Comparison of ENCODE assay signal across 9 cellular contexts in genomic region chr16:15857779-15858560, GRCh38. TPM values are rescaled to one million over a fixed set of nuclear protein-coding genes. Genes with fewer than 3 reads are reported as not detected.
DNase-seq lines count a peak whose midpoint lies in the region; ATAC-seq, FAIRE-seq and TF ChIP-seq lines count a peak whose summit lies in the region.
"Had no signal": no experiment of that assay in that cellular context is flagged by ENCODE, and none has a peak within 500 bp of the region (broad histone marks: within the 10 kb centered on the region; RNA-seq: fewer than 3 reads in every experiment).

No MANE protein-coding gene starts in this region.

- no peak for TF ChIP-seq CTCF in brain microvascular endothelial cell (IDR thresholded peaks at IDR 0.05; ENCODE audit: low read depth, low read length, missing control alignments)
- TF ChIP-seq CTCF in kidney (IDR thresholded peaks at IDR 0.05; ENCODE audit: borderline replicate concordance, extremely low read depth, insufficient read depth): no peak
- no peak for TF ChIP-seq CTCF in testis (IDR thresholded peaks at IDR 0.05)

- in situ Hi-C loops in brain microvascular endothelial cell (cut with HindIII; ENCODE audit: low pct_ligation_motif_present, low sequenced_read_pairs): no loop called here

- H3K27me3 Mint-ChIP-seq in activated CD4-positive, alpha-beta T cell treated with anti-CD3 and anti-CD28 coated beads for 36 hours: peaks cover 27% of the 10 kb centered on the region

- 1 to 2% methylated on average over 25 to 50 of the region's 55 CpGs for WGBS in testis, 2 donors

- H3K27me3 ChIP-seq in brain microvascular endothelial cell (replicated peaks) (peaks cover 36% of the 10 kb centered on the region), testis (no peaks in the 10 kb centered on the region)

- FAIRE-seq in kidney (lab: Jason Lieb, UNC): no peak
- FAIRE-seq: G401.6 had no signal

- H3K36me3 ChIP-seq in brain microvascular endothelial cell (replicated peaks) (no peaks in the 10 kb centered on the region), kidney (ENCODE audit: control insufficient read depth in 1 of 2, insufficient read depth in 2 of 2, low read length in 2 of 2) (no peaks in the 10 kb centered on the region), testis (ENCODE audit: low read depth, missing control alignments) (no peaks in the 10 kb centered on the region)

- DNase-seq in activated CD4-positive, alpha-beta T cell treated with anti-CD3 and anti-CD28 coated beads for 36 hours: peak; percentile 8
- DNase-seq in activated CD4-positive, alpha-beta T cell treated with anti-CD3 and anti-CD28 coated beads, Interleukin-2, amount 50 U/mL, for 48 hours: no peak
- DNase-seq in brain microvascular endothelial cell (peak; percentile 22), kidney (peak; percentile 83), testis (peak; percentile 26), NCI-H1417 (lab: John Stamatoyannopoulos, UW) (no peak), NCI-H345 (lab: John Stamatoyannopoulos, UW) (no peak), HT-29 (ENCODE audit: low spot score) (no peak)

- no peaks in the 10 kb centered on the region for H3K9me3 Mint-ChIP-seq in activated CD4-positive, alpha-beta T cell treated with anti-CD3 and anti-CD28 coated beads for 36 hours (ENCODE audit: low read depth)

- peaks cover 0 to 6% of the 10 kb centered on the region in 2 donors for H3K4me1 ChIP-seq in kidney (ENCODE audit: control insufficient read depth in 1 of 2, insufficient read depth in 1 of 2, low read depth in 1 of 2, low read length in 2 of 2)
- H3K4me1 ChIP-seq in testis: peaks cover 6% of the 10 kb centered on the region

- intact Hi-C loops in activated CD4-positive, alpha-beta T cell treated with anti-CD3 and anti-CD28 coated beads for 36 hours (cut with DNase I, micrococcal nuclease): no loop called here
- intact Hi-C loops in kidney (cut with DNase I) (no loop called here), testis (cut with DNase I; ENCODE audit: low total_unique reads) (no loop called here)

- POLR2A ChIA-PET in activated CD4-positive, alpha-beta T cell treated with anti-CD3 and anti-CD28 coated beads for 36 hours (lab: Charles Lee): no interaction called here

- H3K27ac ChIP-seq in brain microvascular endothelial cell (no peak overlapping the region), kidney (ENCODE audit: low read depth in 2 of 2, low read length in 2 of 2) (no peak overlapping the region), testis (peak overlapping the region in 1 of 2 donors; percentile 87)

- peak overlapping the region; percentile 27 for H3K4me3 Mint-ChIP-seq in activated CD4-positive, alpha-beta T cell treated with anti-CD3 and anti-CD28 coated beads for 36 hours

- no peaks in the 10 kb centered on the region for H3K36me3 Mint-ChIP-seq in activated CD4-positive, alpha-beta T cell treated with anti-CD3 and anti-CD28 coated beads for 36 hours (ENCODE audit: low read depth)

- H3K9me3 ChIP-seq in kidney (ENCODE audit: control insufficient read depth in 1 of 2, low read length in 2 of 2) (no peaks in the 10 kb centered on the region), testis (no peaks in the 10 kb centered on the region)

- H3K9ac ChIP-seq in kidney (ENCODE audit: low read length in 2 of 2): peak overlapping the region in 1 of 2 donors; percentile 29

- H3K4me3 ChIP-seq in brain microvascular endothelial cell (ENCODE audit: low read depth, low read length) (peak overlapping the region; percentile 30), kidney (ENCODE audit: low read length in 2 of 2) (peak overlapping the region; percentile 61 to 79), testis (peak overlapping the region; percentile 58 to 59)

- peaks cover 6% of the 10 kb centered on the region for H3K4me1 Mint-ChIP-seq in activated CD4-positive, alpha-beta T cell treated with anti-CD3 and anti-CD28 coated beads for 36 hours

- no peak for TF ChIP-seq POLR2A in testis (IDR thresholded peaks at IDR 0.05)

- CTCF ChIA-PET in activated CD4-positive, alpha-beta T cell treated with anti-CD3 and anti-CD28 coated beads for 36 hours (lab: Charles Lee): no interaction called here

- ATAC-seq in activated CD4-positive, alpha-beta T cell treated with anti-CD3 and anti-CD28 coated beads for 36 hours: no peak

- H3K27ac Mint-ChIP-seq in activated CD4-positive, alpha-beta T cell treated with anti-CD3 and anti-CD28 coated beads for 36 hours: no peak overlapping the region

RNA-seq across cellular contexts. Expression of gene MYH11, which starts 1.1 kb away (rescaled TPM):
- not detected for total RNA-seq in activated CD4-positive, alpha-beta T cell treated with anti-CD3 and anti-CD28 coated beads for 36 hours
- total RNA-seq in kidney (175 TPM), testis (100 to 1,000 TPM; 263 to 271 TPM)
- polyA plus RNA-seq in kidney (ENCODE audit: insufficient read depth, low read depth, low replicate concordance) (40.2 TPM), testis (ENCODE audit: insufficient read depth, low read depth, low replicate concordance) (276 TPM)
- 0.05 TPM in 1 of 2 replicates, not detected in the other for total RNA-seq in HT-29 (2014; rRNA removed; shearing (Covaris generic))

RNA-seq across cellular contexts. Expression of gene CEP20, which starts 30.4 kb away (rescaled TPM):
- 10 to 100 TPM; 39.3 to 51.0 TPM for total RNA-seq in activated CD4-positive, alpha-beta T cell treated with anti-CD3 and anti-CD28 coated beads for 36 hours
- total RNA-seq in kidney (28.9 TPM), testis (10 to 100 TPM; 32.4 to 45.1 TPM)
- polyA plus RNA-seq in kidney (ENCODE audit: insufficient read depth, low read depth, low replicate concordance) (24.8 TPM), testis (ENCODE audit: insufficient read depth, low read depth, low replicate concordance) (70.6 TPM)
- total RNA-seq in HT-29 (2014; rRNA removed; shearing (Covaris generic)): 17.3 and 19.2 TPM in 2 replicates

Comparison
In these comparisons a context has a peak if more than half of its experiments do, and no peak if none do; other contexts are left out.
1. DNase-seq: peak in activated CD4-positive, alpha-beta T cell treated with anti-CD3 and anti-CD28 coated beads for 36 hours (single experiment), brain microvascular endothelial cell (single experiment), kidney (single experiment) and testis (single experiment); none in activated CD4-positive, alpha-beta T cell treated with anti-CD3 and anti-CD28 coated beads, Interleukin-2, amount 50 U/mL, for 48 hours (0 of 2), NCI-H1417 (0 of 3), NCI-H345 (single experiment) and HT-29 (single experiment).
2. RNA of gene MYH11, which starts 1.1 kb away (total RNA-seq): 263 to 271 TPM in testis and 175 TPM in kidney (single experiment); not detected in activated CD4-positive, alpha-beta T cell treated with anti-CD3 and anti-CD28 coated beads for 36 hours and 0.05 TPM in HT-29; every median in the first group is over 100 times any median in the second.
3. Peak in every context shown above with its lines, with median percentiles within 50 percentile points of each other: H3K4me3 ChIP-seq.